ENCODE assay signal across 16 cellular contexts in the genomic region with DNA sequence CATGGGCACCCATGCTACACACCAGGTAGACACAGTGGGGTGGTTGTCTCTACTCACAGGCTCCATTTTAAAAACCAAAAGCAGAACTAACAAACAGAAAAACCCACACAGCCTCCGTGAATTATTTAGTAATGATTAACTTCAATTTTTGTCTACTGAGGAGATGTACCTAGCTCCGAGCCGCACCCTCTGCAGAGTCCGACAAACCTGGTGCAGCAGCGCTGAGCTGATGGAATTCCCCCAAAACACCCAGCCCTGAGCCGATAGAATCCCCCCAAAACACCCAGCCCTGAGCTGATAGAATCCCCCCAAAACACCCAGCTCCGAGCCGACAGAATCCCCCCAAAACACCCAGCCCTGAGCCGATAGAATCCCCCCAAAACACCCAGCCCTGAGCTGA.
DNase-seq lines count a peak whose midpoint lies in the region; ATAC-seq and TF ChIP-seq lines count a peak whose summit lies in the region.
"Had no signal": no experiment of that assay in that cellular context is flagged by ENCODE, and none has a peak within 500 bp of the region (broad histone marks: within the 10 kb centered on the region; RNA-seq: fewer than 3 reads in every experiment).

No MANE protein-coding gene starts in this region.

- ATAC-seq in RWPE2 (ENCODE audit: low read depth) (no peak), left lobe of liver (no peak), upper lobe of right lung (no peak), HG03108 (IDR thresholded peaks at IDR 0.05; ENCODE audit: unreplicated experiment) (no peak), gastrocnemius medialis (no peak)

- DNase-seq in activated effector memory CD4-positive, alpha-beta T cell treated with anti-CD3 and anti-CD28 coated beads, Interleukin-2, amount 50 U/mL, for 16 hours: peak; percentile 31
- no peak for DNase-seq in activated effector memory CD4-positive, alpha-beta T cell treated with Interleukin-2 at 50 U/mL for 16 hours
- DNase-seq in RWPE2 (ENCODE audit: low spot score) (peak; percentile 5), left lobe of liver (ENCODE audit: low spot score) (peak; percentile 14), upper lobe of right lung (peak; percentile 22), gastrocnemius medialis (no peak)
- DNase-seq: ACHN; BE2C; C1 segment of cervical spinal cord; CD4-positive, CD25-positive, alpha-beta regulatory T cell; CD8-positive, alpha-beta memory T cell; COR-L47; GM23248 had no signal

- intact Hi-C loops in upper lobe of right lung (cut with DNase I) (loop anchor here (10.0 kb wide), 1 partner anchor 446 kb away; no protein-coding TSS in a partner anchor), gastrocnemius medialis (cut with DNase I; ENCODE audit: low total_unique reads) (no loop called here)

- no peak overlapping the region for H3K4me3 ChIP-seq in RWPE2 (ENCODE audit: severe bottlenecking)
- no peak overlapping the region for H3K4me3 ChIP-seq in upper lobe of right lung
- no peak overlapping the region for H3K4me3 ChIP-seq in gastrocnemius medialis
- H3K4me3 ChIP-seq: GM23248, HAP-1 had no signal

- H3K27ac ChIP-seq in RWPE2 (ENCODE audit: poor library complexity, severe bottlenecking) (no peak overlapping the region), upper lobe of right lung (no peak overlapping the region), gastrocnemius medialis (no peak overlapping the region)
- H3K27ac ChIP-seq: GM23248, HL-60 had no signal

- in situ Hi-C loops in gastrocnemius medialis (cut with MboI; ENCODE audit: low sequenced_read_pairs in 4 of 4): no loop called here

- H3K9me3 ChIP-seq in RWPE2 (ENCODE audit: severe bottlenecking) (no peaks in the 10 kb centered on the region), upper lobe of right lung (no peaks in the 10 kb centered on the region), gastrocnemius medialis (no peaks in the 10 kb centered on the region)
- H3K9me3 ChIP-seq: BE2C, HAP-1 had no signal

- no peak for TF ChIP-seq POLR2A in gastrocnemius medialis (IDR thresholded peaks at IDR 0.05)

- H3K4me1 ChIP-seq in RWPE2 (ENCODE audit: insufficient read depth, poor library complexity, severe bottlenecking) (no peaks in the 10 kb centered on the region), upper lobe of right lung (no peaks in the 10 kb centered on the region), gastrocnemius medialis (no peaks in the 10 kb centered on the region)
- H3K4me1 ChIP-seq: BE2C, HAP-1 had no signal

- H3K27me3 ChIP-seq in RWPE2 (ENCODE audit: insufficient read depth, poor library complexity, severe bottlenecking) (no peaks in the 10 kb centered on the region), upper lobe of right lung (no peaks in the 10 kb centered on the region), gastrocnemius medialis (no peaks in the 10 kb centered on the region)
- H3K27me3 ChIP-seq: BE2C had no signal

- H3K36me3 ChIP-seq in RWPE2 (ENCODE audit: low read depth) (no peaks in the 10 kb centered on the region), upper lobe of right lung (no peaks in the 10 kb centered on the region), gastrocnemius medialis (no peaks in the 10 kb centered on the region)
- H3K36me3 ChIP-seq: BE2C, HAP-1 had no signal

- TF ChIP-seq CTCF in RWPE2 (IDR thresholded peaks at IDR 0.05; ENCODE audit: poor library complexity, severe bottlenecking) (no peak), upper lobe of right lung (IDR thresholded peaks at IDR 0.05) (no peak), gastrocnemius medialis (IDR thresholded peaks at IDR 0.05 in 4 of 5, conservative IDR thresholded peaks at IDR 0.05 in 1 of 5) (no peak)

Comparison
In these comparisons a context has a peak if more than half of its experiments do, and no peak if none do; other contexts are left out.
1. DNase-seq: peak in activated effector memory CD4-positive, alpha-beta T cell treated with anti-CD3 and anti-CD28 coated beads, Interleukin-2, amount 50 U/mL, for 16 hours (single experiment), RWPE2 (single experiment), left lobe of liver (single experiment) and upper lobe of right lung (single experiment); none in activated effector memory CD4-positive, alpha-beta T cell treated with Interleukin-2 at 50 U/mL for 16 hours (single experiment) and gastrocnemius medialis (0 of 2).